In the genomic region with DNA sequence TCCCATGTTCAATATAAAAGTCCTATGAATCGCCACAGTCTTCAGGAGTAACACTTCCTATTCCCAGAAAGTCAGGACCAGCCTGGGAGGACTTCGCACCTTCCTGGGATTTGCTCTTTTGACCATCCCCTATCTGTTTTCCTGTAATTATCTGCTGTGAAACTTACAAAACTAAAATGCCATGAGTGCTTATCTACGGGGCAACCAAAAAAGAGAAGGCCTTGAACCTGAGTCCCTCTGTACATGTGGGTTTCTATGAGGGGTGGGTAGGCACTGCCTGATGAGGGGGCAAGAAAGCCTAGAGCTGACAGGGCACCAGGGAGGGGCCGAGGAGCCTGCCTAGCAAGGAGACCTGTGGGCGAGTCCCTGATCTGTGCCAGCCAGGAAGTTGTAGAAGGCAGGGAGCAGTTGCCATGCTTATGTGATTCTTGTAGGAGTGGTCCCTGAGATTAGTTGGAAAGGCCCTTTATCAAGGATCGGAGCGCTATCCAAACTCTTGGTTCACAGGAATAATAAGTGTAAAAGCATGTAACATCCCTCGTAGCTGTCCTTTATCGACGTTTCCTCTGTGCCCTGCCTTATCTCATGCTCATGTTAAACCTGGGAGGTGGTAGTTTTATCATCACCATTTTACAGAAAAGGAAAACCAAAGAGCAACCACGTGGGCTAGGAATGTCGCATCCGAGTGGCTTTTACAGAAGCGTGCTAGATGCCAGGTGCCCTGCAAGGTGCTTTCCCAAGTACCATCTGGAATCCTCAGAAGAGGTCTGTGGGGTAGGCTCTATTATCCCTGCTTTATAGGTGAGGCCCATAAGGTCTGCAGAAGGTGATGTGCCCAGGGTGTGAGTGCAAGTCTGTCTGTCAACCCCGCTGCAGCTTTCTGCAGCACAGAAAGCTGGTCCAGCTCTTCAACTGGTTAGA, we compare ENCODE assay signal across 9 cellular contexts.
DNase-seq lines count a peak whose midpoint lies in the region; ATAC-seq, FAIRE-seq and TF ChIP-seq lines count a peak whose summit lies in the region.
"Had no signal": no experiment of that assay in that cellular context is flagged by ENCODE, and none has a peak within 500 bp of the region (broad histone marks: within the 10 kb centered on the region; RNA-seq: fewer than 3 reads in every experiment).

No MANE protein-coding gene starts in this region.

- H3K4me2 ChIP-seq in neural progenitor cell = peak overlapping the region; percentile 52

- H3K4me1 Mint-ChIP-seq in CD4-positive, CD25-positive, alpha-beta regulatory T cell = peaks cover 39 to 89% (median 72%) of the 10 kb centered on the region in 4 donors
- H3K4me1 Mint-ChIP-seq in neural progenitor cell = peaks cover 56% of the 10 kb centered on the region

- TF ChIP-seq CTCF in bronchial epithelial cell (IDR thresholded peaks at IDR 0.05; ENCODE audit: insufficient read depth, low read length, severe bottlenecking) (no peak), neural progenitor cell (IDR thresholded peaks at IDR 0.05) (no peak)

- H3K79me2 ChIP-seq in neural progenitor cell (ENCODE audit: low read depth) = no peaks in the 10 kb centered on the region

- H3K4me3 Mint-ChIP-seq in CD4-positive, CD25-positive, alpha-beta regulatory T cell = peak overlapping the region in 2 of 4 donors; percentile 80 to 82
- no peak overlapping the region for H3K4me3 Mint-ChIP-seq in neural progenitor cell

- peaks cover 14% of the 10 kb centered on the region for H3F3A ChIP-seq in neural progenitor cell (ENCODE audit: low read depth)

- H3K4me1 ChIP-seq in CD4-positive, CD25-positive, alpha-beta regulatory T cell (ENCODE audit: control insufficient read depth, insufficient read depth, low read length, poor library complexity, severe bottlenecking) = peaks cover 73% of the 10 kb centered on the region
- H3K4me1 ChIP-seq in HUES6 (ENCODE audit: control insufficient read depth, insufficient read depth, low read length) = peaks cover 59% of the 10 kb centered on the region
- peaks cover 48% of the 10 kb centered on the region for H3K4me1 ChIP-seq in neural progenitor cell

- H3K9me3 ChIP-seq in CD4-positive, CD25-positive, alpha-beta regulatory T cell (ENCODE audit: control insufficient read depth in 2 of 2, low read length in 2 of 2) = no peaks in the 10 kb centered on the region
- H3K9me3 ChIP-seq in HUES6 (ENCODE audit: control insufficient read depth, insufficient read depth, low read depth, low read length) = no peaks in the 10 kb centered on the region
- H3K9me3 ChIP-seq in neural progenitor cell (ENCODE audit: low read depth) = no peaks in the 10 kb centered on the region

- no peaks in the 10 kb centered on the region for H3K9me3 Mint-ChIP-seq in CD4-positive, CD25-positive, alpha-beta regulatory T cell
- H3K9me3 Mint-ChIP-seq in neural progenitor cell = no peaks in the 10 kb centered on the region

- H3K27ac Mint-ChIP-seq in CD4-positive, CD25-positive, alpha-beta regulatory T cell = peak overlapping the region; percentile 85 to 94 (median 91)
- peak overlapping the region; percentile 83 for H3K27ac Mint-ChIP-seq in neural progenitor cell

- H3K27ac ChIP-seq in CD4-positive, CD25-positive, alpha-beta regulatory T cell (ENCODE audit: insufficient read depth, low read length, poor library complexity, severe bottlenecking) = peak overlapping the region; percentile 70
- H3K27ac ChIP-seq in HUES6 (ENCODE audit: low read depth, low read length) = no peak overlapping the region
- H3K27ac ChIP-seq in neural progenitor cell = no peak overlapping the region
- H3K27ac ChIP-seq: dorsolateral prefrontal cortex had no signal

- H4K20me1 ChIP-seq in neural progenitor cell (ENCODE audit: low read depth) = no peaks in the 10 kb centered on the region

- ATAC-seq in CD4-positive, CD25-positive, alpha-beta regulatory T cell (ENCODE audit: low read depth in 2 of 2) = no peak
- ATAC-seq in GM19452 (IDR thresholded peaks at IDR 0.05; ENCODE audit: unreplicated experiment) (no peak), HG02970 (IDR thresholded peaks at IDR 0.05; ENCODE audit: low FRiP score, unreplicated experiment) (no peak)

- H2AFZ ChIP-seq in neural progenitor cell (replicated peaks) = no peak overlapping the region

- no peak for DNase-seq in CD4-positive, CD25-positive, alpha-beta regulatory T cell
- DNase-seq in bronchial epithelial cell (ENCODE audit: low read depth) (peak; percentile 29), neural progenitor cell (ENCODE audit: low spot score) (no peak)
- no peak for DNase-seq in stimulated activated CD4-positive, alpha-beta T cell treated with anti-CD3 and anti-CD28 coated beads, Interleukin-2, amount 100 ng/mL, for 24 hours
- DNase-seq in activated CD4-positive, alpha-beta T cell treated with anti-CD3 and anti-CD28 coated beads, Interleukin-2, amount 50 U/mL, for 4 hours = no peak
- DNase-seq: dorsolateral prefrontal cortex had no signal

- H3K36me3 ChIP-seq in CD4-positive, CD25-positive, alpha-beta regulatory T cell (ENCODE audit: control insufficient read depth, insufficient read depth, low read length) = no peaks in the 10 kb centered on the region
- H3K36me3 ChIP-seq in HUES6 (ENCODE audit: control insufficient read depth, insufficient read depth, low read length) (no peaks in the 10 kb centered on the region), bronchial epithelial cell (ENCODE audit: control insufficient read depth, insufficient read depth, low read length) (no peaks in the 10 kb centered on the region), neural progenitor cell (no peaks in the 10 kb centered on the region)

- no peak overlapping the region for H3K4me3 ChIP-seq in CD4-positive, CD25-positive, alpha-beta regulatory T cell (ENCODE audit: low read depth, low read length)
- H3K4me3 ChIP-seq in HUES6 (ENCODE audit: low read depth, low read length) (no peak overlapping the region), bronchial epithelial cell (ENCODE audit: low read depth, low read length) (no peak overlapping the region), neural progenitor cell (no peak overlapping the region)
- H3K4me3 ChIP-seq: dorsolateral prefrontal cortex had no signal

- H3K9ac ChIP-seq in HUES6 (ENCODE audit: low read length) = peak overlapping the region; percentile 6
- no peak overlapping the region for H3K9ac ChIP-seq in neural progenitor cell

- peaks cover under 1% of the 10 kb centered on the region for H3K27me3 Mint-ChIP-seq in CD4-positive, CD25-positive, alpha-beta regulatory T cell
- peaks cover 3% of the 10 kb centered on the region for H3K27me3 Mint-ChIP-seq in neural progenitor cell (ENCODE audit: insufficient read depth, low read depth)

- no peak for FAIRE-seq in bronchial epithelial cell (lab: Jason Lieb, UNC)

- H3K36me3 Mint-ChIP-seq in CD4-positive, CD25-positive, alpha-beta regulatory T cell = no peaks in the 10 kb centered on the region
- H3K36me3 Mint-ChIP-seq in neural progenitor cell = no peaks in the 10 kb centered on the region

- H3K27me3 ChIP-seq in CD4-positive, CD25-positive, alpha-beta regulatory T cell (ENCODE audit: control insufficient read depth, insufficient read depth, low read length) = no peaks in the 10 kb centered on the region
- H3K27me3 ChIP-seq in HUES6 (ENCODE audit: control insufficient read depth, insufficient read depth, low read length) (no peaks in the 10 kb centered on the region), bronchial epithelial cell (ENCODE audit: control insufficient read depth, insufficient read depth, low read length) (no peaks in the 10 kb centered on the region), neural progenitor cell (no peaks in the 10 kb centered on the region)
